In the genomic region with DNA sequence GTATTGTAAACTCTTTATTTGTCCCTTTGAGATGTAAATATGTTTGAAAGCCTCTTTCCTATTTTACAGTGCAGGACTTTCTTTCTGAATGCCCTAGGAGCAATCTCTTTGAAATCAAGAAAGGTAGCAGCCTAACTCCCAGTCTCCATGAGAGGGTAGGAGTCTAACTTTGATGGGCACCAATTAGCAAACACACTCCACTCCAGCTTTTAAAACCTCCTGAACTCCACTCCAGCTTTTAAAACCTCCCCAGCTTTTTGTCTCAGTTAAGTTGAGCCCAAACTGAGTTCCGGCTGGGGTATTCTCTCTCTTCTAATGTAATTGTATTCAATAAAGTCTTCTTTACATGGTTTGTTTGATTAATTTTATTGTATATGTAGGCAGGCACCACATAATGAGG, we compare ENCODE assay signal across 2 cellular contexts.
TF ChIP-seq lines count a peak whose summit lies in the region.

No MANE protein-coding gene starts in this region.

TF ChIP-seq in GM23338, 12 proteins besides CTCF, POLR2A, EP300 and RAD21:
- TF ChIP-seq ZNF114 (CRISPR knock-in tag; IDR thresholded peaks at IDR 0.05) (no peak), EZH2 (IDR thresholded peaks at IDR 0.05; ENCODE audit: low read depth, unreplicated experiment) (no peak), EZH2phosphoT487 (IDR thresholded peaks at IDR 0.05; ENCODE audit: unreplicated experiment) (no peak), POLR2AphosphoS5 (IDR thresholded peaks at IDR 0.05; ENCODE audit: low read depth) (no peak)

TF ChIP-seq in H1, 55 proteins besides CTCF, POLR2A, EP300 and RAD21:
- TF ChIP-seq SP1 (IDR thresholded peaks at IDR 0.05; ENCODE audit: low read depth, low read length): peak; percentile 99
- peak; percentile 60 for TF ChIP-seq POLR2AphosphoS5 (IDR thresholded peaks at IDR 0.05; ENCODE audit: low read depth, low read length)
- peak; percentile 62 for TF ChIP-seq NANOG (IDR thresholded peaks at IDR 0.05; ENCODE audit: insufficient read depth, low read depth, low read length, poor library complexity, severe bottlenecking)
- TF ChIP-seq SIN3A (conservative IDR thresholded peaks at IDR 0.05 in 1 of 2, IDR thresholded peaks at IDR 0.05 in 1 of 2; ENCODE audit: low read depth in 1 of 2, low read length in 2 of 2): no peak
- no peak for TF ChIP-seq MAFK (IDR thresholded peaks at IDR 0.05; ENCODE audit: low read depth, low read length)
- 0 out of 2 replicates have a peak, but pooled peaks have one; percentile 40 for TF ChIP-seq EGR1 (IDR thresholded peaks at IDR 0.05; ENCODE audit: borderline replicate concordance, low read depth, low read length)
- no peak for TF ChIP-seq BACH1 (IDR thresholded peaks at IDR 0.05; ENCODE audit: low read length)
- TF ChIP-seq KDM5A (IDR thresholded peaks at IDR 0.05; ENCODE audit: low read length): no peak
- no peak for TF ChIP-seq CBX5 (IDR thresholded peaks at IDR 0.05; ENCODE audit: low read depth, low read length)
- TF ChIP-seq NRF1 (IDR thresholded peaks at IDR 0.05; ENCODE audit: low read depth, low read length): no peak
- TF ChIP-seq ATF3 (IDR thresholded peaks at IDR 0.05; ENCODE audit: insufficient read depth, low read depth, low read length): no peak
- 0 out of 2 replicates have a peak, but pooled peaks have one; percentile 30 for TF ChIP-seq POU5F1 (IDR thresholded peaks at IDR 0.05; ENCODE audit: low read depth, low read length)
- no peak for TF ChIP-seq SAP30 (IDR thresholded peaks at IDR 0.05; ENCODE audit: insufficient read depth, insufficient replicate concordance, low read length)
- TF ChIP-seq SIRT6 (IDR thresholded peaks at IDR 0.05; ENCODE audit: low read length): no peak
